In the genomic region with DNA sequence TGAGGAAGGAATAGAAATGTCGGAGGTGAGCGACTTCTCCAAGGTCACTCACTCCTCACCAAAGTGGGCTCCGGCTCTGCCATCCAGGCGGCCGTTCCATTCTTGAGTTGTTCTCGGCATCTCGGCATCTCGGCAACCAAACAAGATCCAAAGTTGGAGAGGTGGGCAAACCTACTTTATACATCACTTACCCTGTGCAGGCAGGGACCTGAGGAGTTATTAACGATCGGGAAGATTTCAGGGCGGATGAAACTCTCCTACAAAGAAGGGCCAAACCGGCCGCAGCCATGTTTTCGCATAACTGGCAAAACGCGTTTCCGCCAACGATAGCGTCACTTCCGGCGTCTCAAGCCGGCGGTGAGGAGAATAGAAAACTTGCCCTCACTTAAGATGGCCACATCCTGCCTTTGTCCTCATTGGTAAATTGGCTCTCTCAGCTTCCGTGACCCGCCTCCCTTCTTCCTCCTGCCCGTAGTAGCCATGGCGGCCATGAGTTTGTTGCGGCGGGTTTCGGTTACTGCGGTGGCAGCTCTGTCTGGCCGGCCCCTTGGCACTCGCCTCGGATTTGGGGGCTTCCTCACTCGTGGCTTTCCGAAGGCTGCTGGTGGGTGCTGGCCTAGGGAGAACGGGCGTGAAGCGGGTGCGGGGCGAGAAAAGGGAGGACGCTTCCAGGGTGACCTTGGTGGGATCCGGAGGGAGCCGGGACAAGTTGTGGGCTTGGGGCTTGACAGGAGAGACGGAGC, we compare ENCODE assay signal across 8 cellular contexts. TPM values are rescaled to one million over a fixed set of nuclear protein-coding genes. Genes with fewer than 3 reads are reported as not detected.
DNase-seq lines count a peak whose midpoint lies in the region; ATAC-seq and TF ChIP-seq lines count a peak whose summit lies in the region.

A gene (minus strand): TSS at position 303 of the 743 bp plus-strand sequence. CDS start 14 bp downstream, at position 289.
A gene (plus strand): TSS at position 459 of the 743 bp plus-strand sequence. CDS start 22 bp downstream, at position 481.

- peak in 1 of 4 donors; percentile 4 for TF ChIP-seq EP300 in upper lobe of left lung (IDR thresholded peaks at IDR 0.05)

- no peaks in the 10 kb centered on the region for H3K27me3 ChIP-seq in heart right ventricle
- H3K27me3 ChIP-seq in upper lobe of left lung: no peaks in the 10 kb centered on the region

- peak in 3 of 4 donors; percentile 53 to 88 (median 74) for TF ChIP-seq POLR2A in upper lobe of left lung (IDR thresholded peaks at IDR 0.05)

- 0% methylated on average over 45 of the region's 45 CpGs for WGBS in heart right ventricle, 2 donors
- 1% methylated on average over 41 to 45 of the region's 45 CpGs for WGBS in upper lobe of left lung, 2 donors

- in situ Hi-C loops in GM13976 (cut with MboI; ENCODE audit: low sequenced_read_pairs, unreplicated experiment): no loop called here

- intact Hi-C loops in T-helper 1 cell treated with Interleukin-12 subunit alpha and Interleukin-12 subunit beta and Interleukin-4 antibody, amounts not matched to agents 30 ng/mL and 1 ng/mL, for 36 hours (cut with micrococcal nuclease): loop anchor here (1.0 to 2.0 kb wide), 10 partner anchors 42 to 1308 kb away; a partner anchor contains a TSS
- intact Hi-C loops in heart right ventricle (cut with DNase I) (loop anchor here in 2 of 10 donors (1.0 to 5.0 kb wide), 2 partner anchors 42 kb away; a partner anchor contains a TSS), posterior cingulate gyrus (cut with DNase I) (loop anchor here (1.0 to 5.0 kb wide), 2 partner anchors 49 to 257 kb away; a partner anchor contains a TSS)

- no peak for TF ChIP-seq CTCF in GM13976 (IDR thresholded peaks at IDR 0.05; ENCODE audit: borderline replicate concordance, control extremely low read depth, extremely low read depth, insufficient read depth, missing control alignments)
- TF ChIP-seq CTCF in heart right ventricle (IDR thresholded peaks at IDR 0.05): no peak
- TF ChIP-seq CTCF in upper lobe of left lung (IDR thresholded peaks at IDR 0.05): no peak

- H3K4me1 ChIP-seq in heart right ventricle (peaks cover 0 to 57% (median 43%) of the 10 kb centered on the region in 9 donors), upper lobe of left lung (peaks cover 21 to 33% (median 29%) of the 10 kb centered on the region in 4 donors)

- H3K36me3 ChIP-seq in heart right ventricle (peaks cover 0 to 68% (median 23%) of the 10 kb centered on the region in 9 donors), upper lobe of left lung (peaks cover 9 to 33% (median 21%) of the 10 kb centered on the region in 4 donors)

- H3K9me3 ChIP-seq in heart right ventricle: no peaks in the 10 kb centered on the region
- H3K9me3 ChIP-seq in upper lobe of left lung: no peaks in the 10 kb centered on the region

- H3K27ac ChIP-seq in heart right ventricle (peak within 1 kb of the TSS; percentile 89 to 98 (median 94)), upper lobe of left lung (peak within 1 kb of the TSS; percentile 87 to 95 (median 93))

- peak; percentile 92 for ATAC-seq in HG02870 (IDR thresholded peaks at IDR 0.05; ENCODE audit: unreplicated experiment)
- ATAC-seq in heart right ventricle: peak; percentile 99 to 100 (median 100)
- ATAC-seq in upper lobe of left lung (ENCODE audit: low FRiP score in 2 of 2): peak; percentile 99 to 100

- DNase-seq in GM13976 (ENCODE audit: low spot score) (peak; percentile 90), NCI-H146 treated with DMSO at 0.1 percent for 48 hours (lab: John Stamatoyannopoulos, UW; ENCODE audit: unreplicated experiment) (peak; percentile 98), amniotic epithelial cell (ENCODE audit: low read depth) (peak; percentile 96), heart right ventricle (peak; percentile 91 to 97), posterior cingulate gyrus (peak; percentile 92 to 99 (median 96)), upper lobe of left lung (peak; percentile 86 to 95)

- H3K4me3 ChIP-seq in heart right ventricle: peak within 1 kb of the TSS; percentile 66 to 94 (median 86)
- H3K4me3 ChIP-seq in upper lobe of left lung: peak within 1 kb of the TSS; percentile 73 to 88 (median 80)

RNA-seq across cellular contexts. Expression of the first gene that starts in this region (rescaled TPM):
- 41.3 and 47.0 TPM in 2 replicates for total RNA-seq in T-helper 1 cell treated with Interleukin-12 subunit alpha and Interleukin-12 subunit beta and Interleukin-4 antibody, amounts not matched to agents 30 ng/mL and 1 ng/mL, for 36 hours
- 10 to 100 TPM; 44.3 to 67.9 (median 51.7) TPM for total RNA-seq in heart right ventricle
- polyA plus RNA-seq in heart right ventricle: 100 to 1,000 TPM in 1 of 2 donors, 10 to 100 TPM in 1; 79.2 to 160 TPM
- 10 to 100 TPM in 5 of 6 donors, 1 to 10 TPM in 1; 3.1 to 27.7 (median 22.9) TPM for total RNA-seq in upper lobe of left lung

RNA-seq across cellular contexts. Expression of the second gene that starts in this region (rescaled TPM):
- 85.7 and 88.4 TPM in 2 replicates for total RNA-seq in T-helper 1 cell treated with Interleukin-12 subunit alpha and Interleukin-12 subunit beta and Interleukin-4 antibody, amounts not matched to agents 30 ng/mL and 1 ng/mL, for 36 hours
- 100 to 1,000 TPM; 276 to 395 (median 379) TPM for total RNA-seq in heart right ventricle
- polyA plus RNA-seq in heart right ventricle: 100 to 1,000 TPM; 108 to 248 TPM
- 10 to 100 TPM; 32.6 to 92.2 (median 62.3) TPM for total RNA-seq in upper lobe of left lung

Comparison
In these comparisons a context has a peak if more than half of its experiments do, and no peak if none do; other contexts are left out.
1. Peak in every context shown above with its lines: DNase-seq, ATAC-seq, H3K4me3 ChIP-seq and H3K27ac ChIP-seq.